Comparison of ENCODE assay signal across 24 cellular contexts in genomic region chr1:17732475-17732874, GRCh38. TPM values are rescaled to one million over a fixed set of nuclear protein-coding genes. Genes with fewer than 3 reads are reported as not detected.
DNase-seq lines count a peak whose midpoint lies in the region; TF ChIP-seq lines count a peak whose summit lies in the region.
"Had no signal": no experiment of that assay in that cellular context is flagged by ENCODE, and none has a peak within 500 bp of the region (broad histone marks: within the 10 kb centered on the region; RNA-seq: fewer than 3 reads in every experiment).

No MANE protein-coding gene starts in this region.

- H3K36me3 Mint-ChIP-seq in neural progenitor cell, result no peaks in the 10 kb centered on the region
- H3K36me3 Mint-ChIP-seq: activated CD8-positive, alpha-beta memory T cell treated with anti-CD3 and anti-CD28 coated beads, Interleukin-2, amount 10 ng/mL, durations not matched to agents 7 days and 5 days had no signal

- no peak overlapping the region for H3K9ac ChIP-seq in neural progenitor cell

- H4K20me1 ChIP-seq in neural progenitor cell (ENCODE audit: low read depth), result no peaks in the 10 kb centered on the region

- H2AFZ ChIP-seq in neural progenitor cell (replicated peaks), result no peak overlapping the region

- no peaks in the 10 kb centered on the region for H3K27me3 ChIP-seq in neural progenitor cell
- H3K27me3 ChIP-seq: pancreas had no signal

- peaks cover 2% of the 10 kb centered on the region for H3K4me1 Mint-ChIP-seq in neural progenitor cell
- H3K4me1 Mint-ChIP-seq: activated CD8-positive, alpha-beta memory T cell treated with anti-CD3 and anti-CD28 coated beads, Interleukin-2, amount 10 ng/mL, durations not matched to agents 7 days and 5 days had no signal

- peak overlapping the region; percentile 82 for H3K27ac Mint-ChIP-seq in neural progenitor cell
- H3K27ac Mint-ChIP-seq: activated CD8-positive, alpha-beta memory T cell treated with anti-CD3 and anti-CD28 coated beads, Interleukin-2, amount 10 ng/mL, durations not matched to agents 7 days and 5 days; H9 had no signal

- no peaks in the 10 kb centered on the region for H3K36me3 ChIP-seq in neural progenitor cell
- H3K36me3 ChIP-seq: pancreas had no signal

- peaks cover 16% of the 10 kb centered on the region for H3K4me1 ChIP-seq in neural progenitor cell
- H3K4me1 ChIP-seq: pancreas had no signal

- H3K9me3 Mint-ChIP-seq in neural progenitor cell, result peaks cover 7% of the 10 kb centered on the region
- H3K9me3 Mint-ChIP-seq: H9 had no signal

- H3K27me3 Mint-ChIP-seq in neural progenitor cell (ENCODE audit: insufficient read depth, low read depth), result peaks cover 10% of the 10 kb centered on the region
- H3K27me3 Mint-ChIP-seq: activated CD8-positive, alpha-beta memory T cell treated with anti-CD3 and anti-CD28 coated beads, Interleukin-2, amount 10 ng/mL, durations not matched to agents 7 days and 5 days had no signal

- no peak overlapping the region for H3K27ac ChIP-seq in neural progenitor cell
- H3K27ac ChIP-seq: pancreas had no signal

- DNase-seq in EH (ENCODE audit: low read depth), result peak; percentile 58
- DNase-seq in M059J (ENCODE audit: low read depth), result peak; percentile 65
- DNase-seq in choroid plexus epithelial cell (ENCODE audit: low read depth), result peak; percentile 24
- no peak for DNase-seq in neural progenitor cell (ENCODE audit: low spot score)
- no peak for DNase-seq in NCI-H1105 treated with DMSO at 0.1 percent for 48 hours (lab: John Stamatoyannopoulos, UW)
- DNase-seq in RPMI8226, result no peak
- DNase-seq in NCI-H128 (lab: John Stamatoyannopoulos, UW; ENCODE audit: unreplicated experiment), result no peak
- DNase-seq in GM20000 (ENCODE audit: low spot score), result no peak
- DNase-seq: activated CD8-positive, alpha-beta memory T cell treated with anti-CD3 and anti-CD28 coated beads, Interleukin-2, amount 10 ng/mL, durations not matched to agents 7 days and 5 days; activated effector memory CD4-positive, alpha-beta T cell treated with anti-CD3 and anti-CD28 coated beads, Interleukin-2, amount 50 U/mL, for 16 hours; amygdala; GF-D8; H9; NCI-H1694; NCI-H446 treated with DMSO at 0.1 percent for 48 hours; pancreas; SHP77 treated with DMSO at 0.1 percent for 48 hours; stimulated activated CD4-positive, alpha-beta T cell treated with anti-CD3 and anti-CD28 coated beads, Interleukin-4, amount 100 ng/mL, for 24 hours; T-helper 2 cell had no signal

- H3F3A ChIP-seq in neural progenitor cell (ENCODE audit: low read depth), result no peaks in the 10 kb centered on the region

- no peaks in the 10 kb centered on the region for H3K9me3 ChIP-seq in neural progenitor cell (ENCODE audit: low read depth)
- H3K9me3 ChIP-seq: pancreas had no signal

- no peak overlapping the region for H3K4me2 ChIP-seq in neural progenitor cell

- no peak overlapping the region for H3K4me3 ChIP-seq in choroid plexus epithelial cell (ENCODE audit: low read depth, low read length)
- H3K4me3 ChIP-seq in neural progenitor cell, result no peak overlapping the region
- H3K4me3 ChIP-seq: lung, pancreas had no signal

- no peak overlapping the region for H3K4me3 Mint-ChIP-seq in neural progenitor cell
- H3K4me3 Mint-ChIP-seq: activated CD8-positive, alpha-beta memory T cell treated with anti-CD3 and anti-CD28 coated beads, Interleukin-2, amount 10 ng/mL, durations not matched to agents 7 days and 5 days; H9 had no signal

- no peak for TF ChIP-seq CTCF in choroid plexus epithelial cell (conservative IDR thresholded peaks at IDR 0.05; ENCODE audit: low read depth, low read length)
- no peak for TF ChIP-seq CTCF in neural progenitor cell (IDR thresholded peaks at IDR 0.05)
- TF ChIP-seq CTCF in GM20000 (IDR thresholded peaks at IDR 0.05; ENCODE audit: extremely low read depth, missing control alignments), result no peak

- no peaks in the 10 kb centered on the region for H3K79me2 ChIP-seq in neural progenitor cell (ENCODE audit: low read depth)

RNA-seq across cellular contexts. Expression of gene ACTL8, which starts 22.7 kb away (rescaled TPM):
- 0.07 and 0.39 TPM in 2 replicates for total RNA-seq in M059J (2014; rRNA removed; shearing (Covaris generic))
- total RNA-seq in neural progenitor cell (ENCODE audit: low replicate concordance), result 0.15 TPM in 1 of 2 replicates, not detected in the other
- total RNA-seq: activated CD8-positive, alpha-beta memory T cell treated with anti-CD3 and anti-CD28 coated beads, Interleukin-2, amount 10 ng/mL, durations not matched to agents 7 days and 5 days; cerebellum; glomerular endothelial cell; H9; lung; pancreas; skeletal muscle tissue; temporal lobe had no signal

Comparison
In these comparisons a context has a peak if more than half of its experiments do, and no peak if none do; other contexts are left out.
1. DNase-seq: peak in EH (single experiment), M059J (single experiment) and choroid plexus epithelial cell (single experiment); none in neural progenitor cell (single experiment), NCI-H1105 treated with DMSO at 0.1 percent for 48 hours (single experiment), RPMI8226 (single experiment), NCI-H128 (single experiment) and GM20000 (single experiment).